16 cellular contexts compared by ENCODE assay signal in genomic region chrX:47587091-47587891, GRCh38. TPM values are rescaled to one million over a fixed set of nuclear protein-coding genes. Genes with fewer than 3 reads are reported as not detected.
"Had no signal": no experiment of that assay in that cellular context is flagged by ENCODE, and none has a peak within 500 bp of the region (broad histone marks: within the 10 kb centered on the region; RNA-seq: fewer than 3 reads in every experiment).

No MANE protein-coding gene starts in this region.

- H3K36me3 ChIP-seq: suprapubic skin had no signal

- H3K27me3 ChIP-seq: brain microvascular endothelial cell, suprapubic skin had no signal

- FAIRE-seq: endothelial cell of umbilical vein, TTC549 had no signal

- DNase-seq: activated CD4-positive, alpha-beta T cell treated with anti-CD3 and anti-CD28 coated beads, Interleukin-2, amount 50 U/mL, for 1 hour; activated CD4-positive, CD25-positive, alpha-beta regulatory T cell; activated effector memory CD4-positive, alpha-beta T cell treated with Interleukin-2 at 50 U/mL for 16 hours; activated T-cell treated with anti-CD3 and anti-CD28 coated beads, Interleukin-2, amount 50 U/mL, for 1 hour; amygdala; brain microvascular endothelial cell; hypothalamus; left colon; natural killer cell; occipital lobe; stimulated activated CD4-positive, alpha-beta T cell treated with anti-CD3 and anti-CD28 coated beads, Interleukin-12 subunit alpha, Interleukin-12 subunit beta, amount 100 ng/mL, for 4 hours; stimulated activated naive CD4-positive, alpha-beta T cell treated with Interleukin-2 at 50 U/mL for 16 hours; T-helper 2 cell had no signal

- H3K4me3 ChIP-seq: suprapubic skin had no signal

- H3K9me3 ChIP-seq: suprapubic skin had no signal

- H3K27ac ChIP-seq: brain microvascular endothelial cell, suprapubic skin had no signal

- ATAC-seq: left colon, natural killer cell had no signal

RNA-seq across cellular contexts. Expression of gene SYN1, which starts 32.4 kb away (rescaled TPM):
- total RNA-seq: endothelial cell of umbilical vein had no signal
- polyA plus RNA-seq: endothelial cell of umbilical vein had no signal
